8 cellular contexts compared by ENCODE assay signal in genomic region chr11:96390403-96390830, GRCh38. TPM values are rescaled to one million over a fixed set of nuclear protein-coding genes. Genes with fewer than 3 reads are reported as not detected.
DNase-seq lines count a peak whose midpoint lies in the region; ATAC-seq and TF ChIP-seq lines count a peak whose summit lies in the region.

No MANE protein-coding gene starts in this region.

- H3K27ac Mint-ChIP-seq in T-helper 1 cell treated with Interleukin-12 subunit alpha and Interleukin-12 subunit beta and Interleukin-4 antibody, amounts not matched to agents 30 μg/mL and 1 μg/mL, for 36 hours, result peak overlapping the region; percentile 87
- H3K27ac Mint-ChIP-seq in WTC11, result peak overlapping the region; percentile 29; the same call in 1 of the 2 replicates

- intact Hi-C loops in left cardiac atrium (cut with DNase I), result loop anchor here in 1 of 2 donors (5.0 to 10.0 kb wide), 2 partner anchors 553 to 1326 kb away; partner anchors contain the start of gene SRSF8
- intact Hi-C loops in sciatic nerve (cut with DNase I), result no loop called here

- POLR2A ChIA-PET in WTC11 (lab: Charles Lee), result interaction anchor here (0.7 to 2.3 kb wide), 4 partner anchors 14 to 600 kb away, joined by 3 to 25 read pairs (median 6); partner anchors contain the start of genes CEP57 and FAM76B

- no peaks in the 10 kb centered on the region for H3K9me3 Mint-ChIP-seq in T-helper 1 cell treated with Interleukin-12 subunit alpha and Interleukin-12 subunit beta and Interleukin-4 antibody, amounts not matched to agents 30 μg/mL and 1 μg/mL, for 36 hours
- H3K9me3 Mint-ChIP-seq in WTC11, result peaks cover 21% of the 10 kb centered on the region

- TF ChIP-seq CTCF in WTC11 (IDR thresholded peaks at IDR 0.05), result no peak

- DNase-seq in T-helper 1 cell, result no peak
- DNase-seq in WTC11 (ENCODE audit: low spot score), result no peak
- peak; percentile 18 for DNase-seq in left cardiac atrium
- no peak for DNase-seq in sciatic nerve (ENCODE audit: low spot score)
- no peak for DNase-seq in NCI-H524 (lab: John Stamatoyannopoulos, UW)
- no peak for DNase-seq in glomerular visceral epithelial cell (ENCODE audit: extremely low spot score)
- DNase-seq in mucosa of gallbladder (ENCODE audit: low spot score), result no peak

- ATAC-seq in WTC11 (peak; percentile 1; the same call in 1 of the 2 replicates), left cardiac atrium (peak; percentile 10 to 14), sciatic nerve (peak; percentile 5)

- H3K27me3 Mint-ChIP-seq in T-helper 1 cell treated with Interleukin-12 subunit alpha and Interleukin-12 subunit beta and Interleukin-4 antibody, amounts not matched to agents 30 μg/mL and 1 μg/mL, for 36 hours (ENCODE audit: low read depth), result no peaks in the 10 kb centered on the region
- peaks cover 8% of the 10 kb centered on the region for H3K27me3 Mint-ChIP-seq in WTC11 (ENCODE audit: low read depth)

- peaks cover 7% of the 10 kb centered on the region for H3K36me3 Mint-ChIP-seq in T-helper 1 cell treated with Interleukin-12 subunit alpha and Interleukin-12 subunit beta and Interleukin-4 antibody, amounts not matched to agents 30 μg/mL and 1 μg/mL, for 36 hours (ENCODE audit: low read depth)
- H3K36me3 Mint-ChIP-seq in WTC11, result peaks cover 22% of the 10 kb centered on the region

- peak overlapping the region; percentile 93 for H3K4me3 Mint-ChIP-seq in T-helper 1 cell treated with Interleukin-12 subunit alpha and Interleukin-12 subunit beta and Interleukin-4 antibody, amounts not matched to agents 30 μg/mL and 1 μg/mL, for 36 hours
- H3K4me3 Mint-ChIP-seq in WTC11, result peak overlapping the region; percentile 89

- CTCF ChIA-PET in WTC11 (lab: Charles Lee), result interaction anchor here (0.7 to 2.2 kb wide), 6 partner anchors 48 to 554 kb away, joined by 4 to 35 read pairs (median 8); partner anchors contain the start of genes MAML2 and MTMR2

- H3K4me1 Mint-ChIP-seq in T-helper 1 cell treated with Interleukin-12 subunit alpha and Interleukin-12 subunit beta and Interleukin-4 antibody, amounts not matched to agents 30 μg/mL and 1 μg/mL, for 36 hours (ENCODE audit: low read depth), result peaks cover 29% of the 10 kb centered on the region
- peaks cover 20% of the 10 kb centered on the region for H3K4me1 Mint-ChIP-seq in WTC11

TF ChIP-seq in WTC11, 78 proteins besides CTCF, POLR2A, EP300 and RAD21:
- TF ChIP-seq, protein P1, sequence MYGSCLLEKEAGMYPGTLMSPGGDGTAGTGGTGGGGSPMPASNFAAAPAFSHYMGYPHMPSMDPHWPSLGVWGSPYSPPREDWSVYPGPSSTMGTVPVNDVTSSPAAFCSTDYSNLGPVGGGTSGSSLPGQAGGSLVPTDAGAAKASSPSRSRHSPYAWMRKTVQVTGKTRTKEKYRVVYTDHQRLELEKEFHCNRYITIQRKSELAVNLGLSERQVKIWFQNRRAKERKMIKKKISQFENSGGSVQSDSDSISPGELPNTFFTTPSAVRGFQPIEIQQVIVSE (CRISPR knock-in tag; IDR thresholded peaks at IDR 0.05; ENCODE audit: borderline replicate concordance), result no peak
- TF ChIP-seq, protein P2, sequence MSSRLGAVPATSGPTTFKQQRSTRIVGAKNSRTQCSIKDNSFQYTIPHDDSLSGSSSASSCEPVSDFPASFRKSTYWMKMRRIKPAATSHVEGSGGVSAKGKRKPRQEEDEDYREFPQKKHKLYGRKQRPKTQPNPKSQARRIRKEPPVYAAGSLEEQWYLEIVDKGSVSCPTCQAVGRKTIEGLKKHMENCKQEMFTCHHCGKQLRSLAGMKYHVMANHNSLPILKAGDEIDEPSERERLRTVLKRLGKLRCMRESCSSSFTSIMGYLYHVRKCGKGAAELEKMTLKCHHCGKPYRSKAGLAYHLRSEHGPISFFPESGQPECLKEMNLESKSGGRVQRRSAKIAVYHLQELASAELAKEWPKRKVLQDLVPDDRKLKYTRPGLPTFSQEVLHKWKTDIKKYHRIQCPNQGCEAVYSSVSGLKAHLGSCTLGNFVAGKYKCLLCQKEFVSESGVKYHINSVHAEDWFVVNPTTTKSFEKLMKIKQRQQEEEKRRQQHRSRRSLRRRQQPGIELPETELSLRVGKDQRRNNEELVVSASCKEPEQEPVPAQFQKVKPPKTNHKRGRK (CRISPR knock-in tag; IDR thresholded peaks at IDR 0.05; ENCODE audit: borderline replicate concordance), result no peak
- TF ChIP-seq SMAD3 (CRISPR knock-in tag; IDR thresholded peaks at IDR 0.05; ENCODE audit: borderline replicate concordance) (no peak), ZNF396 (CRISPR knock-in tag; IDR thresholded peaks at IDR 0.05; ENCODE audit: borderline replicate concordance) (no peak), ZMAT4 (CRISPR knock-in tag; IDR thresholded peaks at IDR 0.05) (no peak), HMGA2 (CRISPR knock-in tag; IDR thresholded peaks at IDR 0.05) (no peak)
- TF ChIP-seq, protein P3, sequence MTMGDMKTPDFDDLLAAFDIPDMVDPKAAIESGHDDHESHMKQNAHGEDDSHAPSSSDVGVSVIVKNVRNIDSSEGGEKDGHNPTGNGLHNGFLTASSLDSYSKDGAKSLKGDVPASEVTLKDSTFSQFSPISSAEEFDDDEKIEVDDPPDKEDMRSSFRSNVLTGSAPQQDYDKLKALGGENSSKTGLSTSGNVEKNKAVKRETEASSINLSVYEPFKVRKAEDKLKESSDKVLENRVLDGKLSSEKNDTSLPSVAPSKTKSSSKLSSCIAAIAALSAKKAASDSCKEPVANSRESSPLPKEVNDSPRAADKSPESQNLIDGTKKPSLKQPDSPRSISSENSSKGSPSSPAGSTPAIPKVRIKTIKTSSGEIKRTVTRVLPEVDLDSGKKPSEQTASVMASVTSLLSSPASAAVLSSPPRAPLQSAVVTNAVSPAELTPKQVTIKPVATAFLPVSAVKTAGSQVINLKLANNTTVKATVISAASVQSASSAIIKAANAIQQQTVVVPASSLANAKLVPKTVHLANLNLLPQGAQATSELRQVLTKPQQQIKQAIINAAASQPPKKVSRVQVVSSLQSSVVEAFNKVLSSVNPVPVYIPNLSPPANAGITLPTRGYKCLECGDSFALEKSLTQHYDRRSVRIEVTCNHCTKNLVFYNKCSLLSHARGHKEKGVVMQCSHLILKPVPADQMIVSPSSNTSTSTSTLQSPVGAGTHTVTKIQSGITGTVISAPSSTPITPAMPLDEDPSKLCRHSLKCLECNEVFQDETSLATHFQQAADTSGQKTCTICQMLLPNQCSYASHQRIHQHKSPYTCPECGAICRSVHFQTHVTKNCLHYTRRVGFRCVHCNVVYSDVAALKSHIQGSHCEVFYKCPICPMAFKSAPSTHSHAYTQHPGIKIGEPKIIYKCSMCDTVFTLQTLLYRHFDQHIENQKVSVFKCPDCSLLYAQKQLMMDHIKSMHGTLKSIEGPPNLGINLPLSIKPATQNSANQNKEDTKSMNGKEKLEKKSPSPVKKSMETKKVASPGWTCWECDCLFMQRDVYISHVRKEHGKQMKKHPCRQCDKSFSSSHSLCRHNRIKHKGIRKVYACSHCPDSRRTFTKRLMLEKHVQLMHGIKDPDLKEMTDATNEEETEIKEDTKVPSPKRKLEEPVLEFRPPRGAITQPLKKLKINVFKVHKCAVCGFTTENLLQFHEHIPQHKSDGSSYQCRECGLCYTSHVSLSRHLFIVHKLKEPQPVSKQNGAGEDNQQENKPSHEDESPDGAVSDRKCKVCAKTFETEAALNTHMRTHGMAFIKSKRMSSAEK (CRISPR knock-in tag; IDR thresholded peaks at IDR 0.05; ENCODE audit: borderline replicate concordance), result no peak
TF ChIP-seq in WTC11: peak in this region for 0.

RNA-seq across cellular contexts. Expression of gene JRKL, which starts 0.6 kb away (rescaled TPM):
- total RNA-seq in WTC11 (2021), result 5.0 to 6.1 TPM (median 5.7 TPM) in 3 replicates
- total RNA-seq in left cardiac atrium, result 1 to 10 TPM; 7.0 to 7.3 TPM
- 13.4 TPM for total RNA-seq in sciatic nerve
- 12.9 TPM for total RNA-seq in mucosa of gallbladder

RNA-seq across cellular contexts. Expression of gene CCDC82, which starts 0.7 kb away (rescaled TPM):
- total RNA-seq in WTC11 (2021) (15.0 to 16.3 TPM (median 15.3 TPM) in 3 replicates), left cardiac atrium (10 to 100 TPM; 17.4 to 18.0 TPM), sciatic nerve (46.9 TPM), mucosa of gallbladder (19.6 TPM)

RNA-seq across cellular contexts. Expression of gene MAML2, which starts 47.4 kb away (rescaled TPM):
- total RNA-seq in WTC11 (2021) (5.1 to 8.1 TPM (median 5.2 TPM) in 3 replicates), left cardiac atrium (1 to 10 TPM; 6.8 to 9.3 TPM), sciatic nerve (30.4 TPM), mucosa of gallbladder (14.3 TPM)
